Comparison of ENCODE assay signal across 1 cellular context in the genomic region with DNA sequence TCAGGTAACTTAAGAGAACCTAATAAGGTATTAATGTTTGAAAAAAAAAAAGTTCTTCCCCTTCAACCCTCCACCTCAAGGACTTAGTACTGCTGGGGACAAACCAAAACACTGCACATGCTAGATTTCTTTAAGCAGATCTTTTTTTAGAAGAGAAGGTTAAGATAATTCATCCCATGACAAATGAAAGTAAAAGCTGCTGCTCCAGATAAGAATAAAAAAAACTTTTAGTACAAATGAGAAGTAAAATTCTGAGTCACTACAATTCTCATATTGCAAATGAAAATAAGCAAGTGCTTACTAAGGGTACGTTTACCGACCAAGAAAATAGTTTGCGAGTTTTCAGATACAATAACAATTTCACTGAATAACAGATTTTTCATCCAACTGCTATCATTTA.
TF ChIP-seq lines count a peak whose summit lies in the region.

No MANE protein-coding gene starts in this region.

TF ChIP-seq in GM23338, 12 proteins besides CTCF, POLR2A, EP300 and RAD21:
- TF ChIP-seq, protein P1, sequence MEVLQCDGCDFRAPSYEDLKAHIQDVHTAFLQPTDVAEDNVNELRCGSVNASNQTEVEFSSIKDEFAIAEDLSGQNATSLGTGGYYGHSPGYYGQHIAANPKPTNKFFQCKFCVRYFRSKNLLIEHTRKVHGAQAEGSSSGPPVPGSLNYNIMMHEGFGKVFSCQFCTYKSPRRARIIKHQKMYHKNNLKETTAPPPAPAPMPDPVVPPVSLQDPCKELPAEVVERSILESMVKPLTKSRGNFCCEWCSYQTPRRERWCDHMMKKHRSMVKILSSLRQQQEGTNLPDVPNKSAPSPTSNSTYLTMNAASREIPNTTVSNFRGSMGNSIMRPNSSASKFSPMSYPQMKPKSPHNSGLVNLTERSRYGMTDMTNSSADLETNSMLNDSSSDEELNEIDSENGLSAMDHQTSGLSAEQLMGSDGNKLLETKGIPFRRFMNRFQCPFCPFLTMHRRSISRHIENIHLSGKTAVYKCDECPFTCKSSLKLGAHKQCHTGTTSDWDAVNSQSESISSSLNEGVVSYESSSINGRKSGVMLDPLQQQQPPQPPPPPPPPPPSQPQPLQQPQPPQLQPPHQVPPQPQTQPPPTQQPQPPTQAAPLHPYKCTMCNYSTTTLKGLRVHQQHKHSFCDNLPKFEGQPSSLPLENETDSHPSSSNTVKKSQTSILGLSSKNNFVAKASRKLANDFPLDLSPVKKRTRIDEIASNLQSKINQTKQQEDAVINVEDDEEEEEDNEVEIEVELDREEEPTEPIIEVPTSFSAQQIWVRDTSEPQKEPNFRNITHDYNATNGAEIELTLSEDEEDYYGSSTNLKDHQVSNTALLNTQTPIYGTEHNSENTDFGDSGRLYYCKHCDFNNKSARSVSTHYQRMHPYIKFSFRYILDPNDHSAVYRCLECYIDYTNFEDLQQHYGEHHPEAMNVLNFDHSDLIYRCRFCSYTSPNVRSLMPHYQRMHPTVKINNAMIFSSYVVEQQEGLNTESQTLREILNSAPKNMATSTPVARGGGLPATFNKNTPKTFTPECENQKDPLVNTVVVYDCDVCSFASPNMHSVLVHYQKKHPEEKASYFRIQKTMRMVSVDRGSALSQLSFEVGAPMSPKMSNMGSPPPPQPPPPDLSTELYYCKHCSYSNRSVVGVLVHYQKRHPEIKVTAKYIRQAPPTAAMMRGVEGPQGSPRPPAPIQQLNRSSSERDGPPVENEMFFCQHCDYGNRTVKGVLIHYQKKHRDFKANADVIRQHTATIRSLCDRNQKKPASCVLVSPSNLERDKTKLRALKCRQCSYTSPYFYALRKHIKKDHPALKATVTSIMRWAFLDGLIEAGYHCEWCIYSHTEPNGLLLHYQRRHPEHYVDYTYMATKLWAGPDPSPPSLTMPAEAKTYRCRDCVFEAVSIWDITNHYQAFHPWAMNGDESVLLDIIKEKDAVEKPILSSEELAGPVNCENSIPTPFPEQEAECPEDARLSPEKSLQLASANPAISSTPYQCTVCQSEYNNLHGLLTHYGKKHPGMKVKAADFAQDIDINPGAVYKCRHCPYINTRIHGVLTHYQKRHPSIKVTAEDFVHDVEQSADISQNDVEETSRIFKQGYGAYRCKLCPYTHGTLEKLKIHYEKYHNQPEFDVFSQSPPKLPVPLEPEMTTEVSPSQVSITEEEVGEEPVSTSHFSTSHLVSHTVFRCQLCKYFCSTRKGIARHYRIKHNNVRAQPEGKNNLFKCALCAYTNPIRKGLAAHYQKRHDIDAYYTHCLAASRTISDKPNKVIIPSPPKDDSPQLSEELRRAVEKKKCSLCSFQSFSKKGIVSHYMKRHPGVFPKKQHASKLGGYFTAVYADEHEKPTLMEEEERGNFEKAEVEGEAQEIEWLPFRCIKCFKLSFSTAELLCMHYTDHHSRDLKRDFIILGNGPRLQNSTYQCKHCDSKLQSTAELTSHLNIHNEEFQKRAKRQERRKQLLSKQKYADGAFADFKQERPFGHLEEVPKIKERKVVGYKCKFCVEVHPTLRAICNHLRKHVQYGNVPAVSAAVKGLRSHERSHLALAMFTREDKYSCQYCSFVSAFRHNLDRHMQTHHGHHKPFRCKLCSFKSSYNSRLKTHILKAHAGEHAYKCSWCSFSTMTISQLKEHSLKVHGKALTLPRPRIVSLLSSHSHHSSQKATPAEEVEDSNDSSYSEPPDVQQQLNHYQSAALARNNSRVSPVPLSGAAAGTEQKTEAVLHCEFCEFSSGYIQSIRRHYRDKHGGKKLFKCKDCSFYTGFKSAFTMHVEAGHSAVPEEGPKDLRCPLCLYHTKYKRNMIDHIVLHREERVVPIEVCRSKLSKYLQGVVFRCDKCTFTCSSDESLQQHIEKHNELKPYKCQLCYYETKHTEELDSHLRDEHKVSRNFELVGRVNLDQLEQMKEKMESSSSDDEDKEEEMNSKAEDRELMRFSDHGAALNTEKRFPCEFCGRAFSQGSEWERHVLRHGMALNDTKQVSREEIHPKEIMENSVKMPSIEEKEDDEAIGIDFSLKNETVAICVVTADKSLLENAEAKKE (CRISPR knock-in tag; IDR thresholded peaks at IDR 0.05) = no peak
- TF ChIP-seq EZH2 (IDR thresholded peaks at IDR 0.05; ENCODE audit: low read depth, unreplicated experiment) (no peak), REST (IDR thresholded peaks at IDR 0.05; ENCODE audit: unreplicated experiment) (no peak), POLR2AphosphoS5 (IDR thresholded peaks at IDR 0.05; ENCODE audit: low read depth) (no peak), STAT1 (IDR thresholded peaks at IDR 0.05; ENCODE audit: unreplicated experiment) (no peak), JUNB (IDR thresholded peaks at IDR 0.05; ENCODE audit: unreplicated experiment) (no peak), CREB1 (CRISPR knock-in tag; IDR thresholded peaks at IDR 0.05; ENCODE audit: low read depth) (no peak), NANOG (IDR thresholded peaks at IDR 0.05; ENCODE audit: borderline replicate concordance) (no peak), ZNF331 (CRISPR knock-in tag; IDR thresholded peaks at IDR 0.05; ENCODE audit: low read depth) (no peak), ETS1 (IDR thresholded peaks at IDR 0.05) (no peak), ZNF114 (CRISPR knock-in tag; IDR thresholded peaks at IDR 0.05) (no peak), EZH2phosphoT487 (IDR thresholded peaks at IDR 0.05; ENCODE audit: unreplicated experiment) (no peak)
